ENCODE assay signal across 27 cellular contexts in the genomic region with DNA sequence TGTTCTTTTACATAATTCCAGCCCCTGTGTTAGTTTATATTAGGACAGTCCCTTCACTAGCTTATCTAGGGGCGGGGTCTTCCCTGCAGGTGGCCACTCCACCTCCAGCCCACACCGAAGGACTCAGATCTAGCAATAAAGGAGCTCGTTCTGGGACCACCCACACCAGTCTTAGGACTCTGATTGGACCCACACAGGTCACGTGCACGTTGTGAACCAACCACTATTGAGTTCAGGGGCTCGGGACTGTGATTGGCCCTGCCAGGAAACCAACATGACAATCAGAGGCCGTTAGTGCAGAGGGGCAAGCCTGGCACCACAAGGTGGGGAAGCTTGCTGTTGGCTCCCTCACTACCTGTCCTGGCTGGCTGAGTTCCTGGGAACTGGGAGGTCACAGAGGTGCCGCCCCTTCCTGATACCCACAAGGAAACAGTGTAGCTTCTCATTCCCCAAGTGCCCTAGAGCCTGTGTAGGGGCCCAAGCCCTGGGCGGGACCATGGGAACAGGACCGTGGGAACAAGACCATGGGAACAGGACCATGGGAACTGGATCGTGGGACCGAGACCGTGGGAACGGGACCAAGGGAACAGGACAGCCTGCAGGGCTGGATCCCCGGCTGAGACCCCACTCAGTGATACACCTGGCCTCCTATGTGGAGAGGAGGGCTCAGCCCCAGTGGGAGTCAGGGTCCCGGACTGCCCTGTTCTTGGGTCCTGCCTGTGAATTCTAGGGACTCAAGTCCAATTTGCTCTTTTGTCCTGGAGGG.
"Had no signal": no experiment of that assay in that cellular context is flagged by ENCODE, and none has a peak within 500 bp of the region (broad histone marks: within the 10 kb centered on the region; RNA-seq: fewer than 3 reads in every experiment).

No MANE protein-coding gene starts in this region.

- H3K36me3 ChIP-seq: breast epithelium, esophagus muscularis mucosa, heart left ventricle, left lung, neutrophil, ovary, sigmoid colon, suprapubic skin, tibial nerve had no signal

- ATAC-seq: activated naive CD8-positive, alpha-beta T cell treated with anti-CD3 and anti-CD28 coated beads, Interleukin-2, amount 50 U/mL, for 24 hours; foreskin keratinocyte; left lung; WTC11 had no signal

- H3K27ac ChIP-seq: breast epithelium, esophagus muscularis mucosa, foreskin keratinocyte, left lung, neutrophil, ovary, sigmoid colon, suprapubic skin, tibial nerve had no signal

- H3K27me3 ChIP-seq: foreskin keratinocyte, left lung, neutrophil, ovary, suprapubic skin had no signal

- DNase-seq: activated CD4-positive, alpha-beta memory T cell treated with anti-CD3 and anti-CD28 coated beads, Interleukin-2, amount 10 ng/mL, durations not matched to agents 7 days and 5 days; activated CD4-positive, alpha-beta T cell treated with anti-CD3 and anti-CD28 coated beads for 1 hour; activated CD4-positive, alpha-beta T cell treated with anti-CD3 and anti-CD28 coated beads, Interleukin-2, amount 10 ng/mL, durations not matched to agents 7 days and 5 days; activated CD8-positive, alpha-beta memory T cell treated with anti-CD3 and anti-CD28 coated beads, Interleukin-2, amount 50 U/mL, for 48 hours; activated gamma-delta T cell; activated naive CD8-positive, alpha-beta T cell treated with anti-CD3 and anti-CD28 coated beads, Interleukin-2, amount 50 U/mL, for 24 hours; activated T-cell treated with anti-CD3 and anti-CD28 coated beads, Interleukin-2, amount 50 U/mL, for 24 hours; amygdala; central memory CD4-positive, alpha-beta T cell; endodermal cell; foreskin keratinocyte; kidney glomerular epithelial cell; left lung; ovary; sigmoid colon; small intestine; stimulated activated CD4-positive, alpha-beta T cell treated with anti-CD3 and anti-CD28 coated beads, Interleukin-1b, Interleukin-23, amount 100 ng/mL, for 48 hours; stimulated activated naive B cell treated with anti-CD40 and anti-IgM and Interleukin-4, amounts not matched to agents 10 μg/mL and 1 μg/mL and 100 μg/mL, for 72 hours; SW 1271; T1000 had no signal

- H3K4me3 ChIP-seq: breast epithelium, esophagus muscularis mucosa, heart left ventricle, left lung, ovary, sigmoid colon, suprapubic skin, tibial nerve had no signal

- H3K4me1 ChIP-seq: breast epithelium, foreskin keratinocyte, heart left ventricle, left lung, sigmoid colon, suprapubic skin, tibial nerve had no signal

- H3K9me3 ChIP-seq: breast epithelium, heart left ventricle, neutrophil, ovary, sigmoid colon had no signal

- FAIRE-seq: small intestine had no signal
